Comparison of ENCODE assay signal across 1 cellular context in genomic region chr16:69328854-69329316, GRCh38.
TF ChIP-seq lines count a peak whose summit lies in the region.

No MANE protein-coding gene starts in this region.

TF ChIP-seq in GM23338, 12 proteins besides CTCF, POLR2A, EP300 and RAD21 (continued from another document):
- TF ChIP-seq, protein P1, sequence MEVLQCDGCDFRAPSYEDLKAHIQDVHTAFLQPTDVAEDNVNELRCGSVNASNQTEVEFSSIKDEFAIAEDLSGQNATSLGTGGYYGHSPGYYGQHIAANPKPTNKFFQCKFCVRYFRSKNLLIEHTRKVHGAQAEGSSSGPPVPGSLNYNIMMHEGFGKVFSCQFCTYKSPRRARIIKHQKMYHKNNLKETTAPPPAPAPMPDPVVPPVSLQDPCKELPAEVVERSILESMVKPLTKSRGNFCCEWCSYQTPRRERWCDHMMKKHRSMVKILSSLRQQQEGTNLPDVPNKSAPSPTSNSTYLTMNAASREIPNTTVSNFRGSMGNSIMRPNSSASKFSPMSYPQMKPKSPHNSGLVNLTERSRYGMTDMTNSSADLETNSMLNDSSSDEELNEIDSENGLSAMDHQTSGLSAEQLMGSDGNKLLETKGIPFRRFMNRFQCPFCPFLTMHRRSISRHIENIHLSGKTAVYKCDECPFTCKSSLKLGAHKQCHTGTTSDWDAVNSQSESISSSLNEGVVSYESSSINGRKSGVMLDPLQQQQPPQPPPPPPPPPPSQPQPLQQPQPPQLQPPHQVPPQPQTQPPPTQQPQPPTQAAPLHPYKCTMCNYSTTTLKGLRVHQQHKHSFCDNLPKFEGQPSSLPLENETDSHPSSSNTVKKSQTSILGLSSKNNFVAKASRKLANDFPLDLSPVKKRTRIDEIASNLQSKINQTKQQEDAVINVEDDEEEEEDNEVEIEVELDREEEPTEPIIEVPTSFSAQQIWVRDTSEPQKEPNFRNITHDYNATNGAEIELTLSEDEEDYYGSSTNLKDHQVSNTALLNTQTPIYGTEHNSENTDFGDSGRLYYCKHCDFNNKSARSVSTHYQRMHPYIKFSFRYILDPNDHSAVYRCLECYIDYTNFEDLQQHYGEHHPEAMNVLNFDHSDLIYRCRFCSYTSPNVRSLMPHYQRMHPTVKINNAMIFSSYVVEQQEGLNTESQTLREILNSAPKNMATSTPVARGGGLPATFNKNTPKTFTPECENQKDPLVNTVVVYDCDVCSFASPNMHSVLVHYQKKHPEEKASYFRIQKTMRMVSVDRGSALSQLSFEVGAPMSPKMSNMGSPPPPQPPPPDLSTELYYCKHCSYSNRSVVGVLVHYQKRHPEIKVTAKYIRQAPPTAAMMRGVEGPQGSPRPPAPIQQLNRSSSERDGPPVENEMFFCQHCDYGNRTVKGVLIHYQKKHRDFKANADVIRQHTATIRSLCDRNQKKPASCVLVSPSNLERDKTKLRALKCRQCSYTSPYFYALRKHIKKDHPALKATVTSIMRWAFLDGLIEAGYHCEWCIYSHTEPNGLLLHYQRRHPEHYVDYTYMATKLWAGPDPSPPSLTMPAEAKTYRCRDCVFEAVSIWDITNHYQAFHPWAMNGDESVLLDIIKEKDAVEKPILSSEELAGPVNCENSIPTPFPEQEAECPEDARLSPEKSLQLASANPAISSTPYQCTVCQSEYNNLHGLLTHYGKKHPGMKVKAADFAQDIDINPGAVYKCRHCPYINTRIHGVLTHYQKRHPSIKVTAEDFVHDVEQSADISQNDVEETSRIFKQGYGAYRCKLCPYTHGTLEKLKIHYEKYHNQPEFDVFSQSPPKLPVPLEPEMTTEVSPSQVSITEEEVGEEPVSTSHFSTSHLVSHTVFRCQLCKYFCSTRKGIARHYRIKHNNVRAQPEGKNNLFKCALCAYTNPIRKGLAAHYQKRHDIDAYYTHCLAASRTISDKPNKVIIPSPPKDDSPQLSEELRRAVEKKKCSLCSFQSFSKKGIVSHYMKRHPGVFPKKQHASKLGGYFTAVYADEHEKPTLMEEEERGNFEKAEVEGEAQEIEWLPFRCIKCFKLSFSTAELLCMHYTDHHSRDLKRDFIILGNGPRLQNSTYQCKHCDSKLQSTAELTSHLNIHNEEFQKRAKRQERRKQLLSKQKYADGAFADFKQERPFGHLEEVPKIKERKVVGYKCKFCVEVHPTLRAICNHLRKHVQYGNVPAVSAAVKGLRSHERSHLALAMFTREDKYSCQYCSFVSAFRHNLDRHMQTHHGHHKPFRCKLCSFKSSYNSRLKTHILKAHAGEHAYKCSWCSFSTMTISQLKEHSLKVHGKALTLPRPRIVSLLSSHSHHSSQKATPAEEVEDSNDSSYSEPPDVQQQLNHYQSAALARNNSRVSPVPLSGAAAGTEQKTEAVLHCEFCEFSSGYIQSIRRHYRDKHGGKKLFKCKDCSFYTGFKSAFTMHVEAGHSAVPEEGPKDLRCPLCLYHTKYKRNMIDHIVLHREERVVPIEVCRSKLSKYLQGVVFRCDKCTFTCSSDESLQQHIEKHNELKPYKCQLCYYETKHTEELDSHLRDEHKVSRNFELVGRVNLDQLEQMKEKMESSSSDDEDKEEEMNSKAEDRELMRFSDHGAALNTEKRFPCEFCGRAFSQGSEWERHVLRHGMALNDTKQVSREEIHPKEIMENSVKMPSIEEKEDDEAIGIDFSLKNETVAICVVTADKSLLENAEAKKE (CRISPR knock-in tag; IDR thresholded peaks at IDR 0.05), result no peak
- TF ChIP-seq JUNB (IDR thresholded peaks at IDR 0.05; ENCODE audit: unreplicated experiment) (no peak), CREB1 (CRISPR knock-in tag; IDR thresholded peaks at IDR 0.05; ENCODE audit: low read depth) (no peak), REST (IDR thresholded peaks at IDR 0.05; ENCODE audit: unreplicated experiment) (no peak), STAT1 (IDR thresholded peaks at IDR 0.05; ENCODE audit: unreplicated experiment) (no peak)
